In the genomic region with DNA sequence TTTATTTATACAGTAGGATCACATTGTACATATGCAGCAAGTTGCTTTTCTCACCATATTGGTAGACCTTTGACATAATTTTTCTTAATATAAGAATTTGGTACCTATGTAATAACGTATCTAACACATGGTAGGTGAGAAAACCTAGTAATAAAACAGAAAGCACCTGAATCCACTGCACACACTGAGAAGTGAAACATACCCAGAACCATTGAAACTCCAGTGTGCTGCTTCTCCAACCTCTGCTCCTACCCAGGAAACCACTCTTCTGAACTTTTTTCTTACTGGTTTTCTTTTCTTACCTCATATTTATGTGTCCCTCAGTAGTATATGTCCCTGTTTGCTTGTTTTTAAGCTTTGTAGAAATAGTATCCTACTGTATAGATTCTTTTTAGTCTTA, we compare ENCODE assay signal across 13 cellular contexts.
DNase-seq lines count a peak whose midpoint lies in the region; ATAC-seq, FAIRE-seq and TF ChIP-seq lines count a peak whose summit lies in the region.
"Had no signal": no experiment of that assay in that cellular context is flagged by ENCODE, and none has a peak within 500 bp of the region (broad histone marks: within the 10 kb centered on the region; RNA-seq: fewer than 3 reads in every experiment).

No MANE protein-coding gene starts in this region.

- DNase-seq in GM18507 (ENCODE audit: extremely low spot score, insufficient read length, low read depth) (no peak), NCI-H1694 treated with DMSO at 0.1 percent for 48 hours (lab: John Stamatoyannopoulos, UW) (no peak), kidney (no peak), erythroblast (lab: John Stamatoyannopoulos, UW) (no peak)
- no peak for DNase-seq in stimulated activated naive CD4-positive, alpha-beta T cell treated with Interleukin-2 at 50 U/mL for 16 hours (lab: John Stamatoyannopoulos, UW)
- DNase-seq: colonic mucosa, heart right ventricle, NCI-H748 treated with DMSO at 0.1 percent for 48 hours, psoas muscle, transverse colon had no signal

- peaks cover 0 to 3% of the 10 kb centered on the region in 2 donors for H3K4me1 ChIP-seq in kidney (ENCODE audit: control insufficient read depth in 1 of 2, insufficient read depth in 1 of 2, low read depth in 1 of 2, low read length in 2 of 2)
- H3K4me1 ChIP-seq: colonic mucosa had no signal

- no peak for TF ChIP-seq POLR2A in erythroblast (IDR thresholded peaks at IDR 0.05; ENCODE audit: low read length)

- no peak for TF ChIP-seq CTCF in kidney (IDR thresholded peaks at IDR 0.05; ENCODE audit: borderline replicate concordance, extremely low read depth, insufficient read depth)

- ATAC-seq in GM19455 (IDR thresholded peaks at IDR 0.05; ENCODE audit: unreplicated experiment) (peak; percentile 65), HG02759 (IDR thresholded peaks at IDR 0.05; ENCODE audit: unreplicated experiment) (peak; percentile 81), HG03354 (IDR thresholded peaks at IDR 0.05; ENCODE audit: poor library complexity, severe bottlenecking, unreplicated experiment) (peak; percentile 75)

- no peaks in the 10 kb centered on the region for H3K9me3 ChIP-seq in kidney (ENCODE audit: control insufficient read depth in 1 of 2, low read length in 2 of 2)
- H3K9me3 ChIP-seq: colonic mucosa, heart right ventricle, psoas muscle, transverse colon had no signal

- H3K36me3 ChIP-seq in kidney (ENCODE audit: control insufficient read depth in 1 of 2, insufficient read depth in 2 of 2, low read length in 2 of 2): no peaks in the 10 kb centered on the region
- H3K36me3 ChIP-seq: colonic mucosa, heart right ventricle, transverse colon had no signal

- FAIRE-seq in GM18507 (lab: Jason Lieb, UNC): peak; percentile 81
- FAIRE-seq in kidney (lab: Jason Lieb, UNC): no peak

- no peak overlapping the region for H3K9ac ChIP-seq in kidney (ENCODE audit: low read length in 2 of 2)

- intact Hi-C loops in kidney (cut with DNase I): no loop called here

- no peak overlapping the region for H3K4me3 ChIP-seq in kidney (ENCODE audit: low read length in 2 of 2)
- H3K4me3 ChIP-seq: colonic mucosa, heart right ventricle, psoas muscle, transverse colon had no signal

- H3K27ac ChIP-seq in kidney (ENCODE audit: low read depth in 2 of 2, low read length in 2 of 2): no peak overlapping the region
- H3K27ac ChIP-seq: colonic mucosa, transverse colon had no signal
